In the genomic region with DNA sequence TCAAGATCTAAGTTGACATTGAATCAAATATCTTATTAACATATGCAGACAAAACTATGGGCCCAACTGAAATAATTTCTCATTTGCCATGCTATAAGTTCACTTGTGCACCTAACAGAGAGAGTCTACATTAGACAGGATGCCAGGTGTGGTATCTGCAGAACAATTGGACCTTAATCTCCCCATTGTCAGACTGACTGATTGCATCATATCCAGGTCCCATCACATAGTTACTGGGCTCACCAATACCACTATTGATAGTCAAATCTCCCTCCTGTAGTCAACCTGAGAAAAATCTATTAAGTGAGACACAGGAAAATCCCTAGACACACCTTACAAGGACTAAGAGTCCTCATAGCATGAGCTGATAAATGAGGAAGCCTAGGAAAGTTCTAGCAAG, we compare ENCODE assay signal across 1 cellular context.
TF ChIP-seq lines count a peak whose summit lies in the region.

No MANE protein-coding gene starts in this region.

TF ChIP-seq in HepG2, 621 proteins besides CTCF, POLR2A, EP300 and RAD21:
- TF ChIP-seq, protein P1, sequence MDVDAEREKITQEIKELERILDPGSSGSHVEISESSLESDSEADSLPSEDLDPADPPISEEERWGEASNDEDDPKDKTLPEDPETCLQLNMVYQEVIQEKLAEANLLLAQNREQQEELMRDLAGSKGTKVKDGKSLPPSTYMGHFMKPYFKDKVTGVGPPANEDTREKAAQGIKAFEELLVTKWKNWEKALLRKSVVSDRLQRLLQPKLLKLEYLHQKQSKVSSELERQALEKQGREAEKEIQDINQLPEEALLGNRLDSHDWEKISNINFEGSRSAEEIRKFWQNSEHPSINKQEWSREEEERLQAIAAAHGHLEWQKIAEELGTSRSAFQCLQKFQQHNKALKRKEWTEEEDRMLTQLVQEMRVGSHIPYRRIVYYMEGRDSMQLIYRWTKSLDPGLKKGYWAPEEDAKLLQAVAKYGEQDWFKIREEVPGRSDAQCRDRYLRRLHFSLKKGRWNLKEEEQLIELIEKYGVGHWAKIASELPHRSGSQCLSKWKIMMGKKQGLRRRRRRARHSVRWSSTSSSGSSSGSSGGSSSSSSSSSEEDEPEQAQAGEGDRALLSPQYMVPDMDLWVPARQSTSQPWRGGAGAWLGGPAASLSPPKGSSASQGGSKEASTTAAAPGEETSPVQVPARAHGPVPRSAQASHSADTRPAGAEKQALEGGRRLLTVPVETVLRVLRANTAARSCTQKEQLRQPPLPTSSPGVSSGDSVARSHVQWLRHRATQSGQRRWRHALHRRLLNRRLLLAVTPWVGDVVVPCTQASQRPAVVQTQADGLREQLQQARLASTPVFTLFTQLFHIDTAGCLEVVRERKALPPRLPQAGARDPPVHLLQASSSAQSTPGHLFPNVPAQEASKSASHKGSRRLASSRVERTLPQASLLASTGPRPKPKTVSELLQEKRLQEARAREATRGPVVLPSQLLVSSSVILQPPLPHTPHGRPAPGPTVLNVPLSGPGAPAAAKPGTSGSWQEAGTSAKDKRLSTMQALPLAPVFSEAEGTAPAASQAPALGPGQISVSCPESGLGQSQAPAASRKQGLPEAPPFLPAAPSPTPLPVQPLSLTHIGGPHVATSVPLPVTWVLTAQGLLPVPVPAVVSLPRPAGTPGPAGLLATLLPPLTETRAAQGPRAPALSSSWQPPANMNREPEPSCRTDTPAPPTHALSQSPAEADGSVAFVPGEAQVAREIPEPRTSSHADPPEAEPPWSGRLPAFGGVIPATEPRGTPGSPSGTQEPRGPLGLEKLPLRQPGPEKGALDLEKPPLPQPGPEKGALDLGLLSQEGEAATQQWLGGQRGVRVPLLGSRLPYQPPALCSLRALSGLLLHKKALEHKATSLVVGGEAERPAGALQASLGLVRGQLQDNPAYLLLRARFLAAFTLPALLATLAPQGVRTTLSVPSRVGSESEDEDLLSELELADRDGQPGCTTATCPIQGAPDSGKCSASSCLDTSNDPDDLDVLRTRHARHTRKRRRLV (CRISPR knock-in tag; IDR thresholded peaks at IDR 0.05), result no peak
- TF ChIP-seq TAF1 (CRISPR knock-in tag; IDR thresholded peaks at IDR 0.05) (no peak), CEBPB (IDR thresholded peaks at IDR 0.05; ENCODE audit: borderline replicate concordance, low read depth, low read length) (peak; percentile 39; the same call in 1 of the 2 replicates), ATF7 (IDR thresholded peaks at IDR 0.05) (peak; percentile 16; the same call in 1 of the 2 replicates), ATF7 (CRISPR knock-in tag; IDR thresholded peaks at IDR 0.05) (no peak), SMYD3 (CRISPR knock-in tag; IDR thresholded peaks at IDR 0.05) (no peak), ETV6 (CRISPR knock-in tag; conservative IDR thresholded peaks at IDR 0.05) (no peak), MAFG (CRISPR knock-in tag; IDR thresholded peaks at IDR 0.05) (no peak), PAF1 (CRISPR knock-in tag; IDR thresholded peaks at IDR 0.05) (no peak)
